In genomic region chr1:23720256-23720995, GRCh38 we compare ENCODE assay signal across 9 cellular contexts. TPM values are rescaled to one million over a fixed set of nuclear protein-coding genes. Genes with fewer than 3 reads are reported as not detected.
A peak's percentile ranks its signal among the peaks of the same experiment; 100 is the strongest.
DNase-seq lines count a peak whose midpoint lies in the region; ATAC-seq and TF ChIP-seq lines count a peak whose summit lies in the region.
"Had no signal": no experiment of that assay in that cellular context is flagged by ENCODE, and none has a peak within 500 bp of the region (broad histone marks: within the 10 kb centered on the region; RNA-seq: fewer than 3 reads in every experiment).

No MANE protein-coding gene starts in this region.

- H3K4me3 ChIP-seq in GM08714 (ENCODE audit: low read length): peak overlapping the region; percentile 1; the same call in 1 of the 2 replicates
- H3K4me3 ChIP-seq in prostate gland: no peak overlapping the region
- no peak overlapping the region for H3K4me3 ChIP-seq in right atrium auricular region

- H3K4me1 ChIP-seq in prostate gland (replicated peaks) (no peaks in the 10 kb centered on the region), right atrium auricular region (peaks cover 0 to 6% of the 10 kb centered on the region in 2 donors)

- peak; percentile 75 for ATAC-seq in GM19324 (IDR thresholded peaks at IDR 0.05; ENCODE audit: low FRiP score, unreplicated experiment)
- ATAC-seq in HG03064 (IDR thresholded peaks at IDR 0.05; ENCODE audit: low read depth, unreplicated experiment): peak; percentile 57

- 86% methylated on average over 10 of the region's 10 CpGs for WGBS in prostate gland

- TF ChIP-seq CTCF in prostate gland (IDR thresholded peaks at IDR 0.05): no peak
- no peak for TF ChIP-seq CTCF in right atrium auricular region (IDR thresholded peaks at IDR 0.05)

- H3K9me3 ChIP-seq in prostate gland (no peaks in the 10 kb centered on the region), right atrium auricular region (no peaks in the 10 kb centered on the region)

- peak; percentile 6 for DNase-seq in activated T-helper 9 cell treated with anti-CD3 and anti-CD28 coated beads, Interleukin-2, amount 50 U/mL, for 16 hours (ENCODE audit: low read depth)
- DNase-seq in prostate gland (ENCODE audit: low spot score) (no peak), AG20443 (ENCODE audit: low spot score) (no peak), right atrium auricular region (ENCODE audit: low spot score) (no peak), GF-D8 (lab: John Stamatoyannopoulos, UW) (no peak)
- DNase-seq: NCI-H2029 treated with DMSO at 0.1 percent for 48 hours had no signal

- intact Hi-C loops in prostate gland (cut with DNase I): no loop called here

- H3K27ac ChIP-seq in prostate gland (no peak overlapping the region), right atrium auricular region (no peak overlapping the region)

- H3K27me3 ChIP-seq in prostate gland (replicated peaks; ENCODE audit: insufficient read depth) (no peaks in the 10 kb centered on the region), right atrium auricular region (no peaks in the 10 kb centered on the region)

- no peak for TF ChIP-seq POLR2A in prostate gland (IDR thresholded peaks at IDR 0.05)

- no peaks in the 10 kb centered on the region for H3K36me3 ChIP-seq in prostate gland
- no peaks in the 10 kb centered on the region for H3K36me3 ChIP-seq in right atrium auricular region

RNA-seq across cellular contexts. Expression of gene ELOA, which starts 22.8 kb away (rescaled TPM):
- total RNA-seq in prostate gland: 10 to 100 TPM; 35.7 to 42.1 TPM
- 10 to 100 TPM; 25.5 to 27.5 TPM for total RNA-seq in right atrium auricular region

RNA-seq across cellular contexts. Expression of gene RPL11, which starts 28.8 kb away (rescaled TPM):
- 1,000 to 10,000 TPM in 1 of 2 donors, 100 to 1,000 TPM in 1; 784 to 1,458 TPM for total RNA-seq in prostate gland
- total RNA-seq in right atrium auricular region: 100 to 1,000 TPM; 391 to 585 TPM

RNA-seq across cellular contexts. Expression of gene PITHD1, which starts 57.8 kb away (rescaled TPM):
- total RNA-seq in prostate gland (10 to 100 TPM; 85.7 to 86.7 TPM), right atrium auricular region (10 to 100 TPM; 30.3 to 39.6 TPM)
